Comparison of ENCODE assay signal across 1 cellular context in genomic region chr2:88658890-88659881, GRCh38.
TF ChIP-seq lines count a peak whose summit lies in the region.

No MANE protein-coding gene starts in this region.

TF ChIP-seq in HepG2, 621 proteins besides CTCF, POLR2A, EP300 and RAD21 (continues in another document):
- TF ChIP-seq NFYB (CRISPR knock-in tag; IDR thresholded peaks at IDR 0.05) (0 out of 2 replicates have a peak, but pooled peaks have one; percentile 19), ZBTB21 (CRISPR knock-in tag; IDR thresholded peaks at IDR 0.05) (no peak), TEAD3 (CRISPR knock-in tag; optimal IDR thresholded peaks at IDR 0.05; ENCODE audit: borderline replicate concordance) (no peak), FLYWCH1 (CRISPR knock-in tag; IDR thresholded peaks at IDR 0.05) (no peak), ZNF569 (CRISPR knock-in tag; IDR thresholded peaks at IDR 0.05; ENCODE audit: borderline replicate concordance) (no peak), ZSCAN25 (CRISPR knock-in tag; IDR thresholded peaks at IDR 0.05) (no peak), ATF1 (CRISPR knock-in tag; IDR thresholded peaks at IDR 0.05) (peak; percentile 44; the same call in 1 of the 2 replicates), ZNF678 (CRISPR knock-in tag; IDR thresholded peaks at IDR 0.05) (no peak), ISL2 (CRISPR knock-in tag; IDR thresholded peaks at IDR 0.05) (0 out of 2 replicates have a peak, but pooled peaks have one; percentile 24), CENPBD1 (CRISPR knock-in tag; IDR thresholded peaks at IDR 0.05; ENCODE audit: borderline replicate concordance, low read depth) (no peak), ZNF619 (CRISPR knock-in tag; IDR thresholded peaks at IDR 0.05) (no peak), MXD3 (CRISPR knock-in tag; IDR thresholded peaks at IDR 0.05) (no peak), ARID5B (CRISPR knock-in tag; IDR thresholded peaks at IDR 0.05) (0 out of 2 replicates have a peak, but pooled peaks have one; percentile 13), HMG20A (CRISPR knock-in tag; IDR thresholded peaks at IDR 0.05; ENCODE audit: borderline replicate concordance) (no peak), ZBTB43 (CRISPR knock-in tag; conservative IDR thresholded peaks at IDR 0.05) (no peak), ZNF317 (CRISPR knock-in tag; IDR thresholded peaks at IDR 0.05) (peak; percentile 95), ZNF33B (CRISPR knock-in tag; IDR thresholded peaks at IDR 0.05) (no peak), ZNF558 (CRISPR knock-in tag; IDR thresholded peaks at IDR 0.05; ENCODE audit: borderline replicate concordance) (no peak), RERE (CRISPR knock-in tag; IDR thresholded peaks at IDR 0.05; ENCODE audit: low read depth) (no peak), ZFX (CRISPR knock-in tag; IDR thresholded peaks at IDR 0.05; ENCODE audit: low read depth) (peak; percentile 15; the same call in 1 of the 2 replicates), THAP11 (CRISPR knock-in tag; IDR thresholded peaks at IDR 0.05) (no peak), NFRKB (IDR thresholded peaks at IDR 0.05) (no peak), ZNF614 (CRISPR knock-in tag; IDR thresholded peaks at IDR 0.05; ENCODE audit: borderline replicate concordance) (no peak), EEA1 (CRISPR knock-in tag; IDR thresholded peaks at IDR 0.05; ENCODE audit: borderline replicate concordance) (no peak), ZNF24 (IDR thresholded peaks at IDR 0.05) (0 out of 2 replicates have a peak, but pooled peaks have one; percentile 35), ADNP (CRISPR knock-in tag; IDR thresholded peaks at IDR 0.05) (no peak), PAXIP1 (CRISPR knock-in tag; conservative IDR thresholded peaks at IDR 0.05) (peak; percentile 15; the same call in 1 of the 2 replicates), ZFP1 (CRISPR knock-in tag; IDR thresholded peaks at IDR 0.05) (no peak), SIX4 (CRISPR knock-in tag; IDR thresholded peaks at IDR 0.05) (peak; percentile 83), ZFP36L2 (CRISPR knock-in tag; IDR thresholded peaks at IDR 0.05) (no peak), ZNF256 (CRISPR knock-in tag; conservative IDR thresholded peaks at IDR 0.05) (no peak), PITX1 (CRISPR knock-in tag; IDR thresholded peaks at IDR 0.05) (peak; percentile 33; the same call in 1 of the 2 replicates), BCLAF1 (IDR thresholded peaks at IDR 0.05) (no peak), ZNF547 (CRISPR knock-in tag; IDR thresholded peaks at IDR 0.05) (0 out of 2 replicates have a peak, but pooled peaks have one; percentile 53), E2F2 (CRISPR knock-in tag; IDR thresholded peaks at IDR 0.05; ENCODE audit: borderline replicate concordance) (no peak), ZEB1 (IDR thresholded peaks at IDR 0.05; ENCODE audit: insufficient replicate concordance, low read depth) (no peak), ZBTB3 (CRISPR knock-in tag; IDR thresholded peaks at IDR 0.05; ENCODE audit: borderline replicate concordance, low read depth) (no peak), ATF6 (CRISPR knock-in tag; conservative IDR thresholded peaks at IDR 0.05) (no peak), NR2F6 (IDR thresholded peaks at IDR 0.05) (no peak), NR2F6 (CRISPR knock-in tag; IDR thresholded peaks at IDR 0.05) (no peak)
